ENCODE assay signal across 8 cellular contexts in the genomic region with DNA sequence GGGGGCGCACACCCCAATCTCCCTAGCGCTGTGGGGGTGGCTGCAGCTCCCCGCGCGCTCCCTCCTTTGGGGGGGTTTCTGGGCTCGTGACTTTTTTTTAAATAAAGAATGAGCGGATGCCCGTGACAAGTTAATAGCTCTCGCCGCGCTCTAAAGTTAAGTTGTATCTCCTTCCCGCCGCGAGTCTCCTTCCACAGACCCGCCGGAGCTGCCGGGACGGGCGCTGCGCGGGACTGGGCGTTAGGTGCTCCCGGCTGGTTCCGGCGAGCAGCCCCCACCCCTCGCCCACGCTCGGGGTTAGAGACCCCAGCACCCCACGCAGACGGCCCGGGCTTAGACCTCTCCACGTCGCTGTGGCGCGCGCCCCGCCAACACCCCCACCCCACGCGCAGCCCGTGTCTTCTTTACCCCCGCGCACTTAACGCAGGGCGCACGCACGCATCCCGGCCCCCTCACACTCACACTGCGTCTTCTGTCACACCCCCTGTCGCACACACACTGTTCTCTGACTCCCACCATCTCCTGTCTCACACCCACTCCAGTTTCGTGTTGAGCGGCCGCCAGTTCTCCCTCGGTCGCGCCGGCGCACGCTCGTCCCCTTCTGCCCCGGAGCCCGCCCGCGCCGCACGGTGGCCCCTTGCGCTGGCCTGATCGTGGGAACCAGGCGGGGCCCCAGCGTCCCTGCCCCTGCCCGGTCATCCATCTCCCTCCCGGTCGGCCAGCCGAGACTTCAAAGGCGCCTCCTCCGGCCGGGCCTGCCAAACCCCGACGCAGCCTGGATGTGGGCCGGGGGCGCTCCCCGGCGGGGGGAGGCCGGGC.
DNase-seq lines count a peak whose midpoint lies in the region; ATAC-seq and TF ChIP-seq lines count a peak whose summit lies in the region.

No MANE protein-coding gene starts in this region.

- H2AFZ ChIP-seq in IMR-90 (replicated peaks; ENCODE audit: low read length, poor library complexity), result peak overlapping the region; percentile 99

- H3K9me1 ChIP-seq in IMR-90 (ENCODE audit: insufficient read depth, low read length), result no peaks in the 10 kb centered on the region

- peak overlapping the region; percentile 86 for H2BK5ac ChIP-seq in IMR-90 (ENCODE audit: low read depth, low read length, poor library complexity, severe bottlenecking)

- peak overlapping the region; percentile 74 for H3K4me3 Mint-ChIP-seq in activated naive CD8-positive, alpha-beta T cell treated with anti-CD3 and anti-CD28 coated beads, Interleukin-2, amount 50 U/mL, for 24 hours

- H3K27ac Mint-ChIP-seq in activated naive CD8-positive, alpha-beta T cell treated with anti-CD3 and anti-CD28 coated beads, Interleukin-2, amount 50 U/mL, for 24 hours, result no peak overlapping the region

- peak overlapping the region; percentile 46; the same call in 1 of the 2 replicates for H2BK20ac ChIP-seq in IMR-90 (ENCODE audit: low read depth, low read length)

- peak overlapping the region; percentile 41 for H3K9ac ChIP-seq in IMR-90 (ENCODE audit: low read depth, low read length)

- H2BK15ac ChIP-seq in IMR-90 (ENCODE audit: low read depth, low read length), result no peak overlapping the region

- intact Hi-C loops in IMR-90 (cut with micrococcal nuclease), result loop anchor here (2.0 to 10.0 kb wide), 5 partner anchors 83 to 437 kb away; a partner anchor contains a TSS
- intact Hi-C loops in left ventricle myocardium superior (cut with micrococcal nuclease), result no loop called here
- intact Hi-C loops in posterior cingulate gyrus (cut with DNase I), result no loop called here

- peak overlapping the region; percentile 97 for H3K14ac ChIP-seq in IMR-90 (replicated peaks; ENCODE audit: low read depth, low read length)

- no peak; the same call in 1 of the 2 replicates for TF ChIP-seq POLR2A in IMR-90 (IDR thresholded peaks at IDR 0.05; ENCODE audit: low read depth, low read length)

- peak overlapping the region; percentile 67 for H3K56ac ChIP-seq in IMR-90 (ENCODE audit: extremely low read depth, insufficient read depth, low read length)

- peak; percentile 16 for ATAC-seq in GM18868 (IDR thresholded peaks at IDR 0.05; ENCODE audit: unreplicated experiment)
- peak; percentile 65 for ATAC-seq in IMR-90 (ENCODE audit: low read depth)
- ATAC-seq in activated naive CD8-positive, alpha-beta T cell treated with anti-CD3 and anti-CD28 coated beads, Interleukin-2, amount 50 U/mL, for 24 hours, result peak; percentile 57
- peak; percentile 81 for ATAC-seq in left ventricle myocardium superior
- no peak for ATAC-seq in HG03159 (IDR thresholded peaks at IDR 0.05; ENCODE audit: unreplicated experiment)
- ATAC-seq in HG03097 (IDR thresholded peaks at IDR 0.05; ENCODE audit: low FRiP score, unreplicated experiment), result no peak

- no peaks in the 10 kb centered on the region for H3K36me3 ChIP-seq in IMR-90 (ENCODE audit: control insufficient read depth, insufficient read depth, low read length)

- H3K27me3 Mint-ChIP-seq in activated naive CD8-positive, alpha-beta T cell treated with anti-CD3 and anti-CD28 coated beads, Interleukin-2, amount 50 U/mL, for 24 hours, result peaks cover 36% of the 10 kb centered on the region

- POLR2A ChIA-PET in IMR-90 (lab: Charles Lee; ENCODE audit: unreplicated experiment), result interaction anchor here (0.6 kb wide), 1 partner anchor 11 kb away, joined by 12 read pairs; no protein-coding TSS in a partner anchor

- H4K91ac ChIP-seq in IMR-90 (ENCODE audit: insufficient read depth, low read depth, low read length), result peak overlapping the region; percentile 75

- H4K5ac ChIP-seq in IMR-90 (ENCODE audit: low read depth, low read length), result 0 out of 2 replicates have a peak overlapping the region, but pooled peaks have one; percentile 2

- no peaks in the 10 kb centered on the region for H3K36me3 Mint-ChIP-seq in activated naive CD8-positive, alpha-beta T cell treated with anti-CD3 and anti-CD28 coated beads, Interleukin-2, amount 50 U/mL, for 24 hours (ENCODE audit: low read depth)

- BruUV-seq in IMR-90 (replicated peaks; lab: Mats Ljungman, UMichigan), result no TSS peak

- CTCF ChIA-PET in IMR-90 (lab: Yijun Ruan, JAX), result interaction anchor here (1.3 kb wide), 1 partner anchor 139 kb away, joined by 3 read pairs; no protein-coding TSS in a partner anchor

- WGBS in IMR-90 (ENCODE audit: extremely low coverage in 2 of 2, insufficient read length in 1 of 2), 2 experiments, result 0% methylated on average over 39 of the region's 83 CpGs; no CpG with 5 or more reads in 1 of the 2 experiments

- H3K79me1 ChIP-seq in IMR-90 (ENCODE audit: low read depth in 1 of 2, low read length in 2 of 2), result peaks cover 0 to 19% of the 10 kb centered on the region in 2 experiments; a peak in 2 of 4 replicates

- peak overlapping the region; percentile 90 for H3K23ac ChIP-seq in IMR-90 (ENCODE audit: low read depth, low read length)

- H3K27ac ChIP-seq in IMR-90 (ENCODE audit: insufficient read depth, low read length), result peak overlapping the region; percentile 42

- peak overlapping the region in 1 of 2 experiments; percentile 79; a peak in 1 of 4 replicates for H4K8ac ChIP-seq in IMR-90 (ENCODE audit: low read depth in 2 of 2, low read length in 2 of 2)

- no peaks in the 10 kb centered on the region for H4K20me1 ChIP-seq in IMR-90 (ENCODE audit: insufficient read depth, low read length)

- H3K27me3 ChIP-seq in IMR-90 (ENCODE audit: control insufficient read depth, insufficient read depth, low read length), result no peaks in the 10 kb centered on the region

- H3K18ac ChIP-seq in IMR-90 (ENCODE audit: low read depth, low read length), result peak overlapping the region; percentile 25; the same call in 1 of the 2 replicates

- H2AK9ac ChIP-seq in IMR-90 (replicated peaks; ENCODE audit: low read depth, low read length, poor library complexity), result peak overlapping the region; percentile 98

- peak; percentile 18; the same call in 1 of the 2 replicates for TF ChIP-seq RAD21 in IMR-90 (IDR thresholded peaks at IDR 0.05; ENCODE audit: low read length)

- H2BK120ac ChIP-seq in IMR-90 (ENCODE audit: low read depth, low read length), result peak overlapping the region; percentile 86

- peak overlapping the region; percentile 81 for H3K4me2 ChIP-seq in IMR-90 (ENCODE audit: low read depth, low read length)

- peak overlapping the region; percentile 88 for H3K4ac ChIP-seq in IMR-90 (ENCODE audit: low read depth, low read length)

- DNase-seq in IMR-90, result peak; percentile 51
- DNase-seq in activated naive CD8-positive, alpha-beta T cell treated with anti-CD3 and anti-CD28 coated beads, Interleukin-2, amount 50 U/mL, for 24 hours, result peak; percentile 13
- DNase-seq in left ventricle myocardium superior, result peak; percentile 39
- DNase-seq in posterior cingulate gyrus, result peak in 7 of 10 donors; percentile 3 to 86 (median 31)
- no peak for DNase-seq in hippocampal formation (lab: John Stamatoyannopoulos, UW)

- no peaks in the 10 kb centered on the region for H3K9me3 Mint-ChIP-seq in activated naive CD8-positive, alpha-beta T cell treated with anti-CD3 and anti-CD28 coated beads, Interleukin-2, amount 50 U/mL, for 24 hours

- peaks cover 14% of the 10 kb centered on the region for H3K4me1 Mint-ChIP-seq in activated naive CD8-positive, alpha-beta T cell treated with anti-CD3 and anti-CD28 coated beads, Interleukin-2, amount 50 U/mL, for 24 hours

- peak overlapping the region; percentile 41 for H2AK5ac ChIP-seq in IMR-90 (ENCODE audit: low read depth, low read length)

- H3K4me3 ChIP-seq in IMR-90 (ENCODE audit: insufficient read depth, low read depth, low read length), result peak overlapping the region; percentile 83

- dilution Hi-C loops in IMR-90 (cut with HindIII; ENCODE audit: low sequenced_read_pairs, unreplicated experiment), result no loop called here

- in situ Hi-C loops in IMR-90 (cut with MboI; ENCODE audit: low sequenced_read_pairs), result no loop called here

- peaks cover 2% of the 10 kb centered on the region; the same call in 1 of the 2 replicates for H3K4me1 ChIP-seq in IMR-90 (ENCODE audit: control insufficient read depth, insufficient read depth, low read length)

- TF ChIP-seq CTCF in IMR-90 (conservative IDR thresholded peaks at IDR 0.05; ENCODE audit: low read depth, low read length), result 0 out of 2 replicates have a peak, but pooled peaks have one; percentile 1

- H3K9me3 ChIP-seq in IMR-90 (ENCODE audit: control insufficient read depth, insufficient read depth, low read length), result no peaks in the 10 kb centered on the region

TF ChIP-seq in IMR-90, 13 proteins besides CTCF, POLR2A, EP300 and RAD21:
- TF ChIP-seq MAZ (IDR thresholded peaks at IDR 0.05; ENCODE audit: borderline replicate concordance, low read depth, low read length) (peak; percentile 25), RFX5 (IDR thresholded peaks at IDR 0.05; ENCODE audit: low read depth, low read length) (no peak), BHLHE40 (IDR thresholded peaks at IDR 0.05; ENCODE audit: low read depth, low read length) (no peak; the same call in 1 of the 2 replicates)
TF ChIP-seq in IMR-90: peak in this region for 1.

Comparison
In these comparisons a context has a peak if more than half of its experiments do, and no peak if none do; other contexts are left out.
1. ATAC-seq: peak in GM18868 (single experiment), IMR-90 (single experiment), activated naive CD8-positive, alpha-beta T cell treated with anti-CD3 and anti-CD28 coated beads, Interleukin-2, amount 50 U/mL, for 24 hours (single experiment) and left ventricle myocardium superior (single experiment); none in HG03159 (single experiment) and HG03097 (single experiment).
2. DNase-seq: peak in IMR-90 (single experiment), activated naive CD8-positive, alpha-beta T cell treated with anti-CD3 and anti-CD28 coated beads, Interleukin-2, amount 50 U/mL, for 24 hours (single experiment), left ventricle myocardium superior (single experiment) and posterior cingulate gyrus (7 of 10); none in hippocampal formation (0 of 2).